22 cellular contexts compared by ENCODE assay signal in the genomic region with DNA sequence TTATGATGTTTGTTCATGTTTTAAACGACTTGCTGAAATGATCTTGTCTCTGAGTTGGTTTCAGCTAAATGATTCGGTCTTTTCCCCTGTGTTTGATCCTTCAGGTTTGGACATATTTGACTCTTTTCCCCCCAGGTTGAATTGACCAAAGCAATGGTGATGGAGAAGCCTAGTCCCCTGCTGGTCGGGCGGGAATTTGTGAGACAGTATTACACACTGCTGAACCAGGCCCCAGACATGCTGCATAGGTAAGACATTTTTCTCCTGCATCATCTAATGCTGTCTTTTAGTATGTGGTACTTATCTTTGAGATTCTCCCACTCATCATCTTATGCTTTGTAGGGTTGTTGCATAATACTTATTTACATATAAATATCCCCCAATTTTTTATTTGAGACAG. TPM values are rescaled to one million over a fixed set of nuclear protein-coding genes. Genes with fewer than 3 reads are reported as not detected.
DNase-seq lines count a peak whose midpoint lies in the region; ATAC-seq and TF ChIP-seq lines count a peak whose summit lies in the region.
"Had no signal": no experiment of that assay in that cellular context is flagged by ENCODE, and none has a peak within 500 bp of the region (broad histone marks: within the 10 kb centered on the region; RNA-seq: fewer than 3 reads in every experiment).

No MANE protein-coding gene starts in this region.

- no peaks in the 10 kb centered on the region for H3K9me3 Mint-ChIP-seq in activated naive CD4-positive, alpha-beta T cell treated with anti-CD3 and anti-CD28 coated beads, Interleukin-2, amount 50 U/mL, for 24 hours
- no peaks in the 10 kb centered on the region for H3K9me3 Mint-ChIP-seq in activated naive CD4-positive, alpha-beta T cell treated with anti-CD3 and anti-CD28 coated beads, Interleukin-2, amount 50 U/mL, for 72 hours
- no peaks in the 10 kb centered on the region for H3K9me3 Mint-ChIP-seq in central memory CD8-positive, alpha-beta T cell
- no peaks in the 10 kb centered on the region for H3K9me3 Mint-ChIP-seq in type B pancreatic cell
- H3K9me3 Mint-ChIP-seq: IgD-negative memory B cell had no signal

- no peaks in the 10 kb centered on the region for H3K9me3 ChIP-seq in trophoblast cell (ENCODE audit: insufficient read depth, low read depth, low read length)
- H3K9me3 ChIP-seq: ovary had no signal

- H4K12ac ChIP-seq in trophoblast cell (ENCODE audit: low read depth, low read length) = no peak overlapping the region

- no peak overlapping the region for H4K91ac ChIP-seq in trophoblast cell (ENCODE audit: low read depth, low read length)

- peak overlapping the region; percentile 43 for H3K27ac Mint-ChIP-seq in activated naive CD4-positive, alpha-beta T cell treated with anti-CD3 and anti-CD28 coated beads, Interleukin-2, amount 50 U/mL, for 24 hours
- no peak overlapping the region for H3K27ac Mint-ChIP-seq in activated naive CD4-positive, alpha-beta T cell treated with anti-CD3 and anti-CD28 coated beads, Interleukin-2, amount 50 U/mL, for 72 hours
- H3K27ac Mint-ChIP-seq in central memory CD8-positive, alpha-beta T cell (ENCODE audit: low read depth) = peak overlapping the region; percentile 52
- no peak overlapping the region for H3K27ac Mint-ChIP-seq in type B pancreatic cell

- no peaks in the 10 kb centered on the region for H3K4me1 ChIP-seq in trophoblast cell (ENCODE audit: control insufficient read depth in 1 of 2, insufficient read depth in 2 of 2, low read length in 2 of 2)

- TF ChIP-seq CTCF in GM12864 (IDR thresholded peaks at IDR 0.05; ENCODE audit: low read depth, low read length, missing control alignments) (peak; percentile 8), type B pancreatic cell (conservative IDR thresholded peaks at IDR 0.05) (no peak)

- WGBS in trophoblast cell (ENCODE audit: extremely low coverage, insufficient coverage, insufficient read length) = no CpG with 5 or more reads among the region's 4 CpGs

- peaks cover 5% of the 10 kb centered on the region for H3K79me2 ChIP-seq in trophoblast cell (ENCODE audit: control insufficient read depth, insufficient read depth, low read length, poor library complexity)

- H2BK12ac ChIP-seq in trophoblast cell (ENCODE audit: low read length) = no peak overlapping the region

- H3K4me3 ChIP-seq in GM12864 (ENCODE audit: low read depth, low read length) (no peak overlapping the region), trophoblast cell (ENCODE audit: low read depth, low read length) (no peak overlapping the region)
- H3K4me3 ChIP-seq: ovary had no signal

- H3K14ac ChIP-seq in trophoblast cell (ENCODE audit: low read length) = no peak overlapping the region

- H4K8ac ChIP-seq in trophoblast cell (ENCODE audit: low read depth, low read length) = no peak overlapping the region

- H3K4me2 ChIP-seq in trophoblast cell (ENCODE audit: low read length) = no peak overlapping the region

- H3K27me3 ChIP-seq in trophoblast cell (ENCODE audit: insufficient read depth, low read length) = no peaks in the 10 kb centered on the region
- H3K27me3 ChIP-seq: ovary had no signal

- no peak overlapping the region for H3K9ac ChIP-seq in trophoblast cell (ENCODE audit: low read length)

- H2BK120ac ChIP-seq in trophoblast cell (ENCODE audit: insufficient read depth, low read length, poor library complexity) = no peak overlapping the region

- no peak overlapping the region for H2AFZ ChIP-seq in trophoblast cell (ENCODE audit: insufficient read depth, low read length, poor library complexity)

- H3K36me3 ChIP-seq in trophoblast cell (ENCODE audit: control insufficient read depth in 1 of 2, insufficient read depth in 2 of 2, low read length in 2 of 2) = peaks cover 16 to 23% of the 10 kb centered on the region in 2 experiments
- H3K36me3 ChIP-seq: ovary had no signal

- H2BK5ac ChIP-seq in trophoblast cell (ENCODE audit: low read depth, low read length, poor library complexity) = no peak overlapping the region

- H3K4ac ChIP-seq in trophoblast cell (ENCODE audit: low read depth, low read length) = peak overlapping the region; percentile 58

- H2AK5ac ChIP-seq in trophoblast cell (ENCODE audit: low read length) = no peak overlapping the region

- DNase-seq in activated naive CD4-positive, alpha-beta T cell treated with anti-CD3 and anti-CD28 coated beads, Interleukin-2, amount 50 U/mL, for 72 hours (ENCODE audit: low spot score in 2 of 2) = no peak
- no peak for DNase-seq in GM12864 (ENCODE audit: low read depth)
- no peak for DNase-seq in central memory CD8-positive, alpha-beta T cell (ENCODE audit: low spot score in 2 of 2)
- peak in 1 of 2 donors; percentile 3 for DNase-seq in trophoblast cell
- DNase-seq in type B pancreatic cell (ENCODE audit: extremely low spot score, unreplicated experiment) = no peak
- no peak for DNase-seq in HT-29 (ENCODE audit: low spot score)
- DNase-seq: activated CD4-positive, alpha-beta T cell treated with anti-CD3 and anti-CD28 coated beads, Interleukin-2, amount 50 U/mL, for 48 hours; activated T-cell treated with anti-CD3 and anti-CD28 coated beads, Interleukin-2, amount 50 U/mL, for 48 hours; cerebellar nuclear complex; left colon; mesendoderm; NCI-H1105 treated with DMSO at 0.1 percent for 48 hours; NCI-H446; OCI-M1; ovary; stimulated activated CD4-positive, alpha-beta T cell treated with anti-CD3 and anti-CD28 coated beads, Interleukin-4, amount 100 ng/mL, for 1 hour; stimulated activated naive CD4-positive, alpha-beta T cell had no signal

- H3K27me3 Mint-ChIP-seq in activated naive CD4-positive, alpha-beta T cell treated with anti-CD3 and anti-CD28 coated beads, Interleukin-2, amount 50 U/mL, for 24 hours = no peaks in the 10 kb centered on the region
- H3K27me3 Mint-ChIP-seq in central memory CD8-positive, alpha-beta T cell = no peaks in the 10 kb centered on the region
- no peaks in the 10 kb centered on the region for H3K27me3 Mint-ChIP-seq in type B pancreatic cell
- H3K27me3 Mint-ChIP-seq: IgD-negative memory B cell had no signal

- peaks cover 11% of the 10 kb centered on the region for H3K36me3 Mint-ChIP-seq in activated naive CD4-positive, alpha-beta T cell treated with anti-CD3 and anti-CD28 coated beads, Interleukin-2, amount 50 U/mL, for 24 hours
- H3K36me3 Mint-ChIP-seq in activated naive CD4-positive, alpha-beta T cell treated with anti-CD3 and anti-CD28 coated beads, Interleukin-2, amount 50 U/mL, for 72 hours = peaks cover 2 to 19% of the 10 kb centered on the region in 2 donors
- peaks cover 35% of the 10 kb centered on the region for H3K36me3 Mint-ChIP-seq in central memory CD8-positive, alpha-beta T cell (ENCODE audit: insufficient read depth)
- H3K36me3 Mint-ChIP-seq in type B pancreatic cell = peaks cover 20% of the 10 kb centered on the region

- H3K79me1 ChIP-seq in trophoblast cell (ENCODE audit: low read length) = no peaks in the 10 kb centered on the region

- H3K23ac ChIP-seq in trophoblast cell (ENCODE audit: low read length) = no peak overlapping the region

- H3K4me1 Mint-ChIP-seq in activated naive CD4-positive, alpha-beta T cell treated with anti-CD3 and anti-CD28 coated beads, Interleukin-2, amount 50 U/mL, for 24 hours = peaks cover 68% of the 10 kb centered on the region
- peaks cover 38% of the 10 kb centered on the region for H3K4me1 Mint-ChIP-seq in central memory CD8-positive, alpha-beta T cell
- peaks cover 11% of the 10 kb centered on the region for H3K4me1 Mint-ChIP-seq in type B pancreatic cell (ENCODE audit: unreplicated experiment)

- peak overlapping the region; percentile 30 for H3K4me3 Mint-ChIP-seq in activated naive CD4-positive, alpha-beta T cell treated with anti-CD3 and anti-CD28 coated beads, Interleukin-2, amount 50 U/mL, for 24 hours
- no peak overlapping the region for H3K4me3 Mint-ChIP-seq in central memory CD8-positive, alpha-beta T cell
- no peak overlapping the region for H3K4me3 Mint-ChIP-seq in type B pancreatic cell

- no peak for ATAC-seq in activated naive CD4-positive, alpha-beta T cell treated with anti-CD3 and anti-CD28 coated beads, Interleukin-2, amount 50 U/mL, for 72 hours
- ATAC-seq in central memory CD8-positive, alpha-beta T cell (replicated peaks; ENCODE audit: extremely low read depth, poor library complexity, severe bottlenecking) = no peak
- ATAC-seq in GM21360 (IDR thresholded peaks at IDR 0.05; ENCODE audit: unreplicated experiment) = no peak
- ATAC-seq: left colon had no signal

- no peak overlapping the region for H3K27ac ChIP-seq in trophoblast cell (ENCODE audit: low read depth, low read length)
- H3K27ac ChIP-seq: epithelial cell of prostate, ovary, VCaP had no signal

- H3K18ac ChIP-seq in trophoblast cell (ENCODE audit: low read length) = no peak overlapping the region

RNA-seq across cellular contexts. Expression of a gene that starts 14.7 kb away (rescaled TPM):
- total RNA-seq in activated naive CD4-positive, alpha-beta T cell treated with anti-CD3 and anti-CD28 coated beads, Interleukin-2, amount 50 U/mL, for 72 hours = 100 to 1,000 TPM; 185 to 250 TPM
- polyA plus RNA-seq in trophoblast cell (2013) = 86.3 and 87.7 TPM in 2 replicates
- total RNA-seq in type B pancreatic cell (ENCODE audit: low replicate concordance) = 218 and 241 TPM in 2 replicates
- total RNA-seq in HT-29 (2014; rRNA removed; shearing (Covaris generic)) = 134 TPM in 2 replicates

RNA-seq across cellular contexts. Expression of a gene that starts 28.0 kb away (rescaled TPM):
- 10 to 100 TPM; 48.2 to 84.3 TPM for total RNA-seq in activated naive CD4-positive, alpha-beta T cell treated with anti-CD3 and anti-CD28 coated beads, Interleukin-2, amount 50 U/mL, for 72 hours
- 225 and 237 TPM in 2 replicates for polyA plus RNA-seq in trophoblast cell (2013)
- total RNA-seq in type B pancreatic cell (ENCODE audit: low replicate concordance) = 81.0 and 110 TPM in 2 replicates
- total RNA-seq in HT-29 (2014; rRNA removed; shearing (Covaris generic)) = 43.6 and 55.2 TPM in 2 replicates

Comparison
In these comparisons a context has a peak if more than half of its experiments do, and no peak if none do; other contexts are left out.
1. H3K27ac Mint-ChIP-seq: peak in activated naive CD4-positive, alpha-beta T cell treated with anti-CD3 and anti-CD28 coated beads, Interleukin-2, amount 50 U/mL, for 24 hours (single experiment) and central memory CD8-positive, alpha-beta T cell (single experiment); none in activated naive CD4-positive, alpha-beta T cell treated with anti-CD3 and anti-CD28 coated beads, Interleukin-2, amount 50 U/mL, for 72 hours (0 of 2) and type B pancreatic cell (single experiment).